Comparison of ENCODE assay signal across 10 cellular contexts in genomic region chr15:81275711-81276417, GRCh38. TPM values are rescaled to one million over a fixed set of nuclear protein-coding genes. Genes with fewer than 3 reads are reported as not detected.
DNase-seq lines count a peak whose midpoint lies in the region; ATAC-seq lines count a peak whose summit lies in the region.
"Had no signal": no experiment of that assay in that cellular context is flagged by ENCODE, and none has a peak within 500 bp of the region (broad histone marks: within the 10 kb centered on the region; RNA-seq: fewer than 3 reads in every experiment).

No MANE protein-coding gene starts in this region.

- H3K27me3 ChIP-seq in thymus (ENCODE audit: control insufficient read depth, insufficient read depth) = no peaks in the 10 kb centered on the region
- H3K27me3 ChIP-seq: adrenal gland had no signal

- H3K36me3 ChIP-seq in thymus (ENCODE audit: control insufficient read depth, insufficient read depth) = peaks cover 3% of the 10 kb centered on the region
- H3K36me3 ChIP-seq: adrenal gland had no signal

- intact Hi-C loops in activated CD4-positive, alpha-beta T cell treated with anti-CD3 and anti-CD28 coated beads for 36 hours (cut with DNase I, micrococcal nuclease) = loop anchor here (1.0 to 2.0 kb wide), 5 partner anchors 18 to 124 kb away; partner anchors contain the start of gene STARD5 (in 1 of the 2)
- intact Hi-C loops in left cardiac atrium (cut with DNase I) = loop anchor here (1.0 to 2.0 kb wide), 2 partner anchors 123 to 125 kb away; no protein-coding TSS in a partner anchor

- 85% methylated on average over 4 of the region's 4 CpGs for WGBS in thymus

- DNase-seq in activated CD4-positive, alpha-beta T cell treated with anti-CD3 and anti-CD28 coated beads for 36 hours = no peak
- DNase-seq in activated CD4-positive, alpha-beta T cell treated with anti-CD3 and anti-CD28 coated beads, Interleukin-2, amount 50 U/mL, for 48 hours = no peak
- peak; percentile 14 for DNase-seq in activated CD8-positive, alpha-beta T cell treated with anti-CD3 and anti-CD28 coated beads, Interleukin-2, amount 10 ng/mL, durations not matched to agents 7 days and 5 days
- DNase-seq in left cardiac atrium (no peak), EL (no peak), DMS153 (lab: John Stamatoyannopoulos, UW) (no peak)

- no peak for ATAC-seq in activated CD4-positive, alpha-beta T cell treated with anti-CD3 and anti-CD28 coated beads for 36 hours
- no peak for ATAC-seq in activated CD8-positive, alpha-beta T cell treated with anti-CD3 and anti-CD28 coated beads, Interleukin-2, amount 10 ng/mL, durations not matched to agents 7 days and 5 days
- ATAC-seq in left cardiac atrium (peak; percentile 64 to 66), HG03025 (IDR thresholded peaks at IDR 0.05; ENCODE audit: low FRiP score, unreplicated experiment) (no peak)

- POLR2A ChIA-PET in activated CD4-positive, alpha-beta T cell treated with anti-CD3 and anti-CD28 coated beads for 36 hours (lab: Charles Lee) = no interaction called here
- POLR2A ChIA-PET in activated CD8-positive, alpha-beta T cell treated with anti-CD3 and anti-CD28 coated beads, Interleukin-2, amount 10 ng/mL, durations not matched to agents 7 days and 5 days (lab: Charles Lee) = interaction anchor here (0.9 to 3.2 kb wide), 9 partner anchors 10 to 48 kb away, joined by 3 to 21 read pairs (median 6); partner anchors contain the start of gene STARD5

- peaks cover 13% of the 10 kb centered on the region for H3K36me3 Mint-ChIP-seq in activated CD4-positive, alpha-beta T cell treated with anti-CD3 and anti-CD28 coated beads for 36 hours (ENCODE audit: low read depth)
- peaks cover 19% of the 10 kb centered on the region for H3K36me3 Mint-ChIP-seq in activated CD8-positive, alpha-beta T cell treated with anti-CD3 and anti-CD28 coated beads, Interleukin-2, amount 10 ng/mL, durations not matched to agents 7 days and 5 days (ENCODE audit: low read depth)

- H3K4me1 Mint-ChIP-seq in activated CD4-positive, alpha-beta T cell treated with anti-CD3 and anti-CD28 coated beads for 36 hours = peaks cover 46% of the 10 kb centered on the region
- H3K4me1 Mint-ChIP-seq in activated CD8-positive, alpha-beta T cell treated with anti-CD3 and anti-CD28 coated beads, Interleukin-2, amount 10 ng/mL, durations not matched to agents 7 days and 5 days (ENCODE audit: low read depth) = peaks cover 25% of the 10 kb centered on the region

- H3K4me1 ChIP-seq in thymus (ENCODE audit: control insufficient read depth, insufficient read depth, low read length) = no peaks in the 10 kb centered on the region

- peak overlapping the region; percentile 47 for H3K27ac ChIP-seq in thymus (ENCODE audit: low read depth)
- H3K27ac ChIP-seq: 22Rv1, adrenal gland had no signal

- H3K9me3 Mint-ChIP-seq in activated CD4-positive, alpha-beta T cell treated with anti-CD3 and anti-CD28 coated beads for 36 hours (ENCODE audit: low read depth) = peaks cover 15% of the 10 kb centered on the region
- H3K9me3 Mint-ChIP-seq in activated CD8-positive, alpha-beta T cell treated with anti-CD3 and anti-CD28 coated beads, Interleukin-2, amount 10 ng/mL, durations not matched to agents 7 days and 5 days (ENCODE audit: insufficient read depth) = peaks cover 14% of the 10 kb centered on the region

- no peak overlapping the region for H3K4me3 Mint-ChIP-seq in activated CD4-positive, alpha-beta T cell treated with anti-CD3 and anti-CD28 coated beads for 36 hours
- H3K4me3 Mint-ChIP-seq in activated CD8-positive, alpha-beta T cell treated with anti-CD3 and anti-CD28 coated beads, Interleukin-2, amount 10 ng/mL, durations not matched to agents 7 days and 5 days = no peak overlapping the region

- H3K27ac Mint-ChIP-seq in activated CD4-positive, alpha-beta T cell treated with anti-CD3 and anti-CD28 coated beads for 36 hours = peak overlapping the region; percentile 70
- H3K27ac Mint-ChIP-seq in activated CD8-positive, alpha-beta T cell treated with anti-CD3 and anti-CD28 coated beads, Interleukin-2, amount 10 ng/mL, durations not matched to agents 7 days and 5 days = peak overlapping the region; percentile 29

- CTCF ChIA-PET in activated CD4-positive, alpha-beta T cell treated with anti-CD3 and anti-CD28 coated beads for 36 hours (lab: Charles Lee) = interaction anchor here (0.6 to 6.9 kb wide), 38 partner anchors 7 to 288 kb away, joined by 3 to 70 read pairs (median 5); partner anchors contain the start of gene STARD5
- CTCF ChIA-PET in activated CD8-positive, alpha-beta T cell treated with anti-CD3 and anti-CD28 coated beads, Interleukin-2, amount 10 ng/mL, durations not matched to agents 7 days and 5 days (lab: Charles Lee) = interaction anchor here (0.6 to 4.9 kb wide), 32 partner anchors 8 to 833 kb away, joined by 3 to 243 read pairs (median 5); partner anchors contain the start of gene STARD5

- H3K9me3 ChIP-seq in thymus (ENCODE audit: control insufficient read depth) = no peaks in the 10 kb centered on the region

- H3K27me3 Mint-ChIP-seq in activated CD4-positive, alpha-beta T cell treated with anti-CD3 and anti-CD28 coated beads for 36 hours = no peaks in the 10 kb centered on the region
- no peaks in the 10 kb centered on the region for H3K27me3 Mint-ChIP-seq in activated CD8-positive, alpha-beta T cell treated with anti-CD3 and anti-CD28 coated beads, Interleukin-2, amount 10 ng/mL, durations not matched to agents 7 days and 5 days (ENCODE audit: low read depth)

- H3K4me3 ChIP-seq in thymus (ENCODE audit: low read length) = no peak overlapping the region
- H3K4me3 ChIP-seq: adrenal gland had no signal

RNA-seq across cellular contexts. Expression of gene STARD5, which starts 48.1 kb away (rescaled TPM):
- 1 to 10 TPM; 8.9 to 9.2 TPM for total RNA-seq in activated CD4-positive, alpha-beta T cell treated with anti-CD3 and anti-CD28 coated beads for 36 hours
- 1 to 10 TPM; 4.9 to 5.3 TPM for total RNA-seq in activated CD8-positive, alpha-beta T cell treated with anti-CD3 and anti-CD28 coated beads, Interleukin-2, amount 10 ng/mL, durations not matched to agents 7 days and 5 days
- 1 to 10 TPM; 2.0 to 5.7 TPM for total RNA-seq in left cardiac atrium
- 12.0 TPM for polyA plus RNA-seq in thymus

Comparison
In these comparisons a context has a peak if more than half of its experiments do, and no peak if none do; other contexts are left out.
1. ATAC-seq: peak in left cardiac atrium (2 of 2); none in activated CD4-positive, alpha-beta T cell treated with anti-CD3 and anti-CD28 coated beads for 36 hours (single experiment), activated CD8-positive, alpha-beta T cell treated with anti-CD3 and anti-CD28 coated beads, Interleukin-2, amount 10 ng/mL, durations not matched to agents 7 days and 5 days (single experiment) and HG03025 (single experiment).